ENCODE assay signal across 10 cellular contexts in the genomic region with DNA sequence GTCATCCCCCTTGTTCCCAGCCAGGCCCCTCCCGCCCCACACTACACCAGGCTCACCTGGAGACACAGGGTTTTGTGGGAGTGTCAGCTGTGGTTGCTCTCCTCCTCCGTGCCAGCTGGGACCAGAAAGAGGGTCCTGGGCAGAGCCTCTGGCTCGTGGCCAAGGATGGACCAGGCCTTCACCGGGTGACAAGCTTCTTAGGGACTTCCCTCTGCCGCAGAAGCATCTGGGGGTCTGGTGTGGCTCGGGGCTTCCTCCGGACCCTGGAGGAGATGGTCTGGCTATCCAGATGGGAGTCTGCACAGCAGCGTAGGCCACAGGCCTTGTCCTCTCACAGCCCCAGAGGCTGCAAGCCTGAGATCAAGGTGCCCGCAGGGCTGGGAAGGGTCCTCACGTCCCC.
"Had no signal": no experiment of that assay in that cellular context is flagged by ENCODE, and none has a peak within 500 bp of the region (broad histone marks: within the 10 kb centered on the region; RNA-seq: fewer than 3 reads in every experiment).

No MANE protein-coding gene starts in this region.

- H3K9ac ChIP-seq: GM23248 had no signal

- DNase-seq: GM23248, GOT3, H7, HFFc6, KG1 had no signal

- ATAC-seq: HCT116, HepG2 had no signal

- H3K36me3 ChIP-seq: HAP-1 had no signal

- H3K4me3 ChIP-seq: GM23248, HAP-1 had no signal

- H3K36me3 Mint-ChIP-seq: IgD-negative memory B cell had no signal

- H3K9me3 Mint-ChIP-seq: HFFc6, IgD-negative memory B cell had no signal

- FAIRE-seq: HepG2 had no signal

- H3K27ac Mint-ChIP-seq: HFFc6, IgD-negative memory B cell had no signal

- H3K27ac ChIP-seq: GM23248, HL-60 had no signal

- H3K4me3 Mint-ChIP-seq: HFFc6, IgD-negative memory B cell had no signal

- H3K9me3 ChIP-seq: HAP-1 had no signal
